1 cellular context compared by ENCODE assay signal in genomic region chr7:130941322-130942210, GRCh38.
TF ChIP-seq lines count a peak whose summit lies in the region.

No MANE protein-coding gene starts in this region.

TF ChIP-seq in K562, 482 proteins besides CTCF, POLR2A, EP300 and RAD21 (continued from another document and continues in another):
- TF ChIP-seq, protein P1, sequence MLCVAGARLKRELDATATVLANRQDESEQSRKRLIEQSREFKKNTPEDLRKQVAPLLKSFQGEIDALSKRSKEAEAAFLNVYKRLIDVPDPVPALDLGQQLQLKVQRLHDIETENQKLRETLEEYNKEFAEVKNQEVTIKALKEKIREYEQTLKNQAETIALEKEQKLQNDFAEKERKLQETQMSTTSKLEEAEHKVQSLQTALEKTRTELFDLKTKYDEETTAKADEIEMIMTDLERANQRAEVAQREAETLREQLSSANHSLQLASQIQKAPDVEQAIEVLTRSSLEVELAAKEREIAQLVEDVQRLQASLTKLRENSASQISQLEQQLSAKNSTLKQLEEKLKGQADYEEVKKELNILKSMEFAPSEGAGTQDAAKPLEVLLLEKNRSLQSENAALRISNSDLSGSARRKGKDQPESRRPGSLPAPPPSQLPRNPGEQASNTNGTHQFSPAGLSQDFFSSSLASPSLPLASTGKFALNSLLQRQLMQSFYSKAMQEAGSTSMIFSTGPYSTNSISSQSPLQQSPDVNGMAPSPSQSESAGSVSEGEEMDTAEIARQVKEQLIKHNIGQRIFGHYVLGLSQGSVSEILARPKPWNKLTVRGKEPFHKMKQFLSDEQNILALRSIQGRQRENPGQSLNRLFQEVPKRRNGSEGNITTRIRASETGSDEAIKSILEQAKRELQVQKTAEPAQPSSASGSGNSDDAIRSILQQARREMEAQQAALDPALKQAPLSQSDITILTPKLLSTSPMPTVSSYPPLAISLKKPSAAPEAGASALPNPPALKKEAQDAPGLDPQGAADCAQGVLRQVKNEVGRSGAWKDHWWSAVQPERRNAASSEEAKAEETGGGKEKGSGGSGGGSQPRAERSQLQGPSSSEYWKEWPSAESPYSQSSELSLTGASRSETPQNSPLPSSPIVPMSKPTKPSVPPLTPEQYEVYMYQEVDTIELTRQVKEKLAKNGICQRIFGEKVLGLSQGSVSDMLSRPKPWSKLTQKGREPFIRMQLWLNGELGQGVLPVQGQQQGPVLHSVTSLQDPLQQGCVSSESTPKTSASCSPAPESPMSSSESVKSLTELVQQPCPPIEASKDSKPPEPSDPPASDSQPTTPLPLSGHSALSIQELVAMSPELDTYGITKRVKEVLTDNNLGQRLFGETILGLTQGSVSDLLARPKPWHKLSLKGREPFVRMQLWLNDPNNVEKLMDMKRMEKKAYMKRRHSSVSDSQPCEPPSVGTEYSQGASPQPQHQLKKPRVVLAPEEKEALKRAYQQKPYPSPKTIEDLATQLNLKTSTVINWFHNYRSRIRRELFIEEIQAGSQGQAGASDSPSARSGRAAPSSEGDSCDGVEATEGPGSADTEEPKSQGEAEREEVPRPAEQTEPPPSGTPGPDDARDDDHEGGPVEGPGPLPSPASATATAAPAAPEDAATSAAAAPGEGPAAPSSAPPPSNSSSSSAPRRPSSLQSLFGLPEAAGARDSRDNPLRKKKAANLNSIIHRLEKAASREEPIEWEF (CRISPR knock-in tag; IDR thresholded peaks at IDR 0.05) = peak; percentile 58; the same call in 1 of the 2 replicates
- TF ChIP-seq ZBTB26 (CRISPR knock-in tag; IDR thresholded peaks at IDR 0.05) (no peak), TCF15 (CRISPR knock-in tag; IDR thresholded peaks at IDR 0.05) (no peak), SOX6 (IDR thresholded peaks at IDR 0.05) (no peak; the same call in 1 of the 2 replicates), CC2D1A (IDR thresholded peaks at IDR 0.05) (no peak), RFX7 (CRISPR knock-in tag; IDR thresholded peaks at IDR 0.05) (no peak), ZNF551 (CRISPR knock-in tag; IDR thresholded peaks at IDR 0.05) (no peak), NR2F6 (CRISPR knock-in tag; IDR thresholded peaks at IDR 0.05) (no peak), PPARD (CRISPR knock-in tag; IDR thresholded peaks at IDR 0.05) (no peak), MXD1 (CRISPR knock-in tag; IDR thresholded peaks at IDR 0.05; ENCODE audit: borderline replicate concordance, poor library complexity, severe bottlenecking) (no peak), HEY1 (CRISPR knock-in tag; IDR thresholded peaks at IDR 0.05; ENCODE audit: borderline replicate concordance) (no peak), THAP7 (CRISPR knock-in tag; IDR thresholded peaks at IDR 0.05) (no peak), STAT5A (IDR thresholded peaks at IDR 0.05; ENCODE audit: borderline replicate concordance, low read length) (no peak), PHB2 (IDR thresholded peaks at IDR 0.05; ENCODE audit: low read depth) (no peak), POLR2H (tag; IDR thresholded peaks at IDR 0.05; ENCODE audit: low read depth) (no peak), ZNF764 (CRISPR knock-in tag; IDR thresholded peaks at IDR 0.05; ENCODE audit: low read depth) (no peak), FOXP4 (CRISPR knock-in tag; IDR thresholded peaks at IDR 0.05; ENCODE audit: borderline replicate concordance) (0 out of 2 replicates have a peak, but pooled peaks have one; percentile 75), TFAP4 (CRISPR knock-in tag; IDR thresholded peaks at IDR 0.05; ENCODE audit: borderline replicate concordance) (peak; percentile 31; the same call in 1 of the 2 replicates), PREB (CRISPR knock-in tag; IDR thresholded peaks at IDR 0.05) (no peak), ZNF24 (IDR thresholded peaks at IDR 0.05) (0 out of 2 replicates have a peak, but pooled peaks have one; percentile 48), RBM39 (optimal IDR thresholded peaks at IDR 0.05; ENCODE audit: low read depth, low read length) (no peak), ARID4B (CRISPR knock-in tag; IDR thresholded peaks at IDR 0.05) (0 out of 2 replicates have a peak, but pooled peaks have one; percentile 55), MLLT1 (IDR thresholded peaks at IDR 0.05) (peak in 1 of 2 experiments; percentile 52; a peak in 1 of 4 replicates), HMGN3 (IDR thresholded peaks at IDR 0.05; ENCODE audit: borderline replicate concordance, extremely low read depth, insufficient read length, low read depth, low read length) (no peak), TCFL5 (CRISPR knock-in tag; conservative IDR thresholded peaks at IDR 0.05) (0 out of 2 replicates have a peak, but pooled peaks have one; percentile 31), CHD2 (IDR thresholded peaks at IDR 0.05; ENCODE audit: low read depth, low read length) (peak; percentile 24; the same call in 1 of the 2 replicates)
- TF ChIP-seq, protein P2, sequence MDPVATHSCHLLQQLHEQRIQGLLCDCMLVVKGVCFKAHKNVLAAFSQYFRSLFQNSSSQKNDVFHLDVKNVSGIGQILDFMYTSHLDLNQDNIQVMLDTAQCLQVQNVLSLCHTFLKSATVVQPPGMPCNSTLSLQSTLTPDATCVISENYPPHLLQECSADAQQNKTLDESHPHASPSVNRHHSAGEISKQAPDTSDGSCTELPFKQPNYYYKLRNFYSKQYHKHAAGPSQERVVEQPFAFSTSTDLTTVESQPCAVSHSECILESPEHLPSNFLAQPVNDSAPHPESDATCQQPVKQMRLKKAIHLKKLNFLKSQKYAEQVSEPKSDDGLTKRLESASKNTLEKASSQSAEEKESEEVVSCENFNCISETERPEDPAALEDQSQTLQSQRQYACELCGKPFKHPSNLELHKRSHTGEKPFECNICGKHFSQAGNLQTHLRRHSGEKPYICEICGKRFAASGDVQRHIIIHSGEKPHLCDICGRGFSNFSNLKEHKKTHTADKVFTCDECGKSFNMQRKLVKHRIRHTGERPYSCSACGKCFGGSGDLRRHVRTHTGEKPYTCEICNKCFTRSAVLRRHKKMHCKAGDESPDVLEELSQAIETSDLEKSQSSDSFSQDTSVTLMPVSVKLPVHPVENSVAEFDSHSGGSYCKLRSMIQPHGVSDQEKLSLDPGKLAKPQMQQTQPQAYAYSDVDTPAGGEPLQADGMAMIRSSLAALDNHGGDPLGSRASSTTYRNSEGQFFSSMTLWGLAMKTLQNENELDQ (CRISPR knock-in tag; IDR thresholded peaks at IDR 0.05; ENCODE audit: borderline replicate concordance) = 0 out of 2 replicates have a peak, but pooled peaks have one; percentile 65
- TF ChIP-seq, protein P3, sequence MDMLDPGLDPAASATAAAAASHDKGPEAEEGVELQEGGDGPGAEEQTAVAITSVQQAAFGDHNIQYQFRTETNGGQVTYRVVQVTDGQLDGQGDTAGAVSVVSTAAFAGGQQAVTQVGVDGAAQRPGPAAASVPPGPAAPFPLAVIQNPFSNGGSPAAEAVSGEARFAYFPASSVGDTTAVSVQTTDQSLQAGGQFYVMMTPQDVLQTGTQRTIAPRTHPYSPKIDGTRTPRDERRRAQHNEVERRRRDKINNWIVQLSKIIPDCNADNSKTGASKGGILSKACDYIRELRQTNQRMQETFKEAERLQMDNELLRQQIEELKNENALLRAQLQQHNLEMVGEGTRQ (CRISPR knock-in tag; IDR thresholded peaks at IDR 0.05) = peak; percentile 43; the same call in 1 of the 2 replicates
- TF ChIP-seq, protein P4, sequence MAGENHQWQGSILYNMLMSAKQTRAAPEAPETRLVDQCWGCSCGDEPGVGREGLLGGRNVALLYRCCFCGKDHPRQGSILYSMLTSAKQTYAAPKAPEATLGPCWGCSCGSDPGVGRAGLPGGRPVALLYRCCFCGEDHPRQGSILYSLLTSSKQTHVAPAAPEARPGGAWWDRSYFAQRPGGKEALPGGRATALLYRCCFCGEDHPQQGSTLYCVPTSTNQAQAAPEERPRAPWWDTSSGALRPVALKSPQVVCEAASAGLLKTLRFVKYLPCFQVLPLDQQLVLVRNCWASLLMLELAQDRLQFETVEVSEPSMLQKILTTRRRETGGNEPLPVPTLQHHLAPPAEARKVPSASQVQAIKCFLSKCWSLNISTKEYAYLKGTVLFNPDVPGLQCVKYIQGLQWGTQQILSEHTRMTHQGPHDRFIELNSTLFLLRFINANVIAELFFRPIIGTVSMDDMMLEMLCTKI (IDR thresholded peaks at IDR 0.05; ENCODE audit: partially characterized antibody) = no peak
